In genomic region chr3:189133768-189134167, GRCh38 we compare ENCODE assay signal across 16 cellular contexts.
"Had no signal": no experiment of that assay in that cellular context is flagged by ENCODE, and none has a peak within 500 bp of the region (broad histone marks: within the 10 kb centered on the region; RNA-seq: fewer than 3 reads in every experiment).

No MANE protein-coding gene starts in this region.

- H3K9me3 Mint-ChIP-seq: neural progenitor cell had no signal

- ATAC-seq: gastrocnemius medialis, heart left ventricle, left cardiac atrium, SK-N-SH treated with all-trans-retinoic acid at 6 μM for 48 hours had no signal

- H3K36me3 Mint-ChIP-seq: neural progenitor cell had no signal

- DNase-seq: activated B cell treated with CpG ODN at 0.5 μM for 24 hours; activated gamma-delta T cell; activated T-cell treated with anti-CD3 and anti-CD28 coated beads, Interleukin-2, amount 50 U/mL, for 48 hours; adrenal gland; dorsolateral prefrontal cortex; erythroblast; gastrocnemius medialis; heart left ventricle; left cardiac atrium; midbrain; sigmoid colon; stimulated activated CD4-positive, alpha-beta T cell treated with anti-CD3 and anti-CD28 coated beads, Interleukin-1b, Interleukin-23, amount 100 ng/mL, for 48 hours had no signal

- H3K27ac ChIP-seq: cardiac muscle cell, dorsolateral prefrontal cortex, neural progenitor cell had no signal

- H3K4me3 Mint-ChIP-seq: activated B cell treated with CpG ODN at 0.5 μM for 24 hours, neural progenitor cell had no signal

- H3K36me3 ChIP-seq: adrenal gland, cardiac muscle cell, gastrocnemius medialis, heart left ventricle, neural progenitor cell, sigmoid colon had no signal

- H2AFZ ChIP-seq: neural progenitor cell had no signal

- H3K4me2 ChIP-seq: neural progenitor cell had no signal

- H3K27ac Mint-ChIP-seq: activated B cell treated with CpG ODN at 0.5 μM for 24 hours, neural progenitor cell had no signal

- H3K4me3 ChIP-seq: adrenal gland, cardiac muscle cell, dorsolateral prefrontal cortex, gastrocnemius medialis, heart left ventricle, lung, neural progenitor cell, sigmoid colon had no signal

- H3K9me3 ChIP-seq: adrenal gland, gastrocnemius medialis, heart left ventricle, sigmoid colon had no signal

- H3K27me3 ChIP-seq: adrenal gland, cardiac muscle cell, dorsolateral prefrontal cortex, gastrocnemius medialis, heart left ventricle, neural progenitor cell, sigmoid colon had no signal
